ENCODE assay signal across 13 cellular contexts in genomic region chr1:172642970-172643369, GRCh38. TPM values are rescaled to one million over a fixed set of nuclear protein-coding genes. Genes with fewer than 3 reads are reported as not detected.
A peak's percentile ranks its signal among the peaks of the same experiment; 100 is the strongest.
DNase-seq lines count a peak whose midpoint lies in the region; ATAC-seq and TF ChIP-seq lines count a peak whose summit lies in the region.
"Had no signal": no experiment of that assay in that cellular context is flagged by ENCODE, and none has a peak within 500 bp of the region (broad histone marks: within the 10 kb centered on the region; RNA-seq: fewer than 3 reads in every experiment).

No MANE protein-coding gene starts in this region.

- CTCF ChIA-PET in CD4-positive, alpha-beta memory T cell (lab: Charles Lee; ENCODE audit: partially characterized antibody): interaction anchor here (1.0 to 2.0 kb wide), 4 partner anchors 16 to 77 kb away, joined by 3 to 4 read pairs (median 4); partner anchors contain the start of gene FASLG

- no peak for TF ChIP-seq CTCF in RWPE2 (IDR thresholded peaks at IDR 0.05; ENCODE audit: poor library complexity, severe bottlenecking)

- peak overlapping the region in 1 of 2 donors; percentile 22 for H3K4me3 ChIP-seq in CD4-positive, alpha-beta memory T cell (ENCODE audit: low read length in 2 of 2)
- no peak overlapping the region for H3K4me3 ChIP-seq in RWPE2 (ENCODE audit: severe bottlenecking)
- H3K4me3 ChIP-seq: psoas muscle had no signal

- no peak for ATAC-seq in RWPE2 (ENCODE audit: low read depth)
- ATAC-seq in GM21367 (IDR thresholded peaks at IDR 0.05; ENCODE audit: unreplicated experiment): no peak
- ATAC-seq in HG03354 (IDR thresholded peaks at IDR 0.05; ENCODE audit: poor library complexity, severe bottlenecking, unreplicated experiment): no peak
- ATAC-seq: psoas muscle had no signal

- H3K9me3 ChIP-seq in CD4-positive, alpha-beta memory T cell (ENCODE audit: control insufficient read depth in 1 of 2, low read length in 2 of 2): no peaks in the 10 kb centered on the region
- H3K9me3 ChIP-seq in RWPE2 (ENCODE audit: severe bottlenecking): no peaks in the 10 kb centered on the region
- H3K9me3 ChIP-seq: psoas muscle had no signal

- H3K4me1 Mint-ChIP-seq in CD4-positive, alpha-beta memory T cell: peaks cover 71 to 100% (median 91%) of the 10 kb centered on the region in 4 donors
- H3K4me1 Mint-ChIP-seq: brain had no signal

- POLR2A ChIA-PET in CD4-positive, alpha-beta memory T cell (lab: Charles Lee; ENCODE audit: partially characterized antibody): interaction anchor here (0.7 to 4.8 kb wide), 8 partner anchors 10 to 525 kb away, joined by 3 to 28 read pairs (median 6); partner anchors contain the start of gene FASLG

- H3K36me3 Mint-ChIP-seq in CD4-positive, alpha-beta memory T cell: no peaks in the 10 kb centered on the region
- H3K36me3 Mint-ChIP-seq: brain had no signal

- H3K36me3 ChIP-seq in CD4-positive, alpha-beta memory T cell (ENCODE audit: insufficient read depth, low read length): no peaks in the 10 kb centered on the region
- no peaks in the 10 kb centered on the region for H3K36me3 ChIP-seq in RWPE2 (ENCODE audit: low read depth)

- no peaks in the 10 kb centered on the region for H3K27me3 Mint-ChIP-seq in CD4-positive, alpha-beta memory T cell

- H3K4me3 Mint-ChIP-seq in CD4-positive, alpha-beta memory T cell: peak overlapping the region in 7 of 8 donors; percentile 70 to 87 (median 81)
- H3K4me3 Mint-ChIP-seq: brain had no signal

- H3K27ac Mint-ChIP-seq in CD4-positive, alpha-beta memory T cell: peak overlapping the region; percentile 64 to 91 (median 76)
- H3K27ac Mint-ChIP-seq: brain had no signal

- H3K27me3 ChIP-seq in CD4-positive, alpha-beta memory T cell (ENCODE audit: insufficient read depth, low read length): no peaks in the 10 kb centered on the region
- no peaks in the 10 kb centered on the region for H3K27me3 ChIP-seq in RWPE2 (ENCODE audit: insufficient read depth, poor library complexity, severe bottlenecking)

- H3K27ac ChIP-seq in CD4-positive, alpha-beta memory T cell (ENCODE audit: low read depth, low read length): no peak overlapping the region
- H3K27ac ChIP-seq in RWPE2 (ENCODE audit: poor library complexity, severe bottlenecking): peak overlapping the region; percentile 60
- H3K27ac ChIP-seq: psoas muscle had no signal

- no peaks in the 10 kb centered on the region for H3K9me3 Mint-ChIP-seq in CD4-positive, alpha-beta memory T cell
- H3K9me3 Mint-ChIP-seq: brain had no signal

- intact Hi-C loops in CD4-positive, alpha-beta memory T cell (cut with micrococcal nuclease): no loop called here

- peaks cover 83% of the 10 kb centered on the region for H3K4me1 ChIP-seq in CD4-positive, alpha-beta memory T cell (ENCODE audit: insufficient read depth, low read length)
- peaks cover 39% of the 10 kb centered on the region for H3K4me1 ChIP-seq in RWPE2 (ENCODE audit: insufficient read depth, poor library complexity, severe bottlenecking)
- H3K4me1 ChIP-seq: psoas muscle had no signal

- no peak for DNase-seq in CD4-positive, alpha-beta memory T cell
- DNase-seq in EH (ENCODE audit: low read depth) (peak; percentile 27), RWPE2 (ENCODE audit: low spot score) (no peak), fibroblast of gingiva (ENCODE audit: low read depth) (peak; percentile 27), C1 segment of cervical spinal cord (lab: John Stamatoyannopoulos, UW) (no peak)
- DNase-seq in activated naive CD4-positive, alpha-beta T cell (lab: John Stamatoyannopoulos, UW): no peak
- DNase-seq: DMS 273 treated with DMSO at 0.1 percent for 48 hours, midbrain, NCI-H1105, psoas muscle had no signal

RNA-seq across cellular contexts. Expression of gene FASLG, which starts 15.9 kb away (rescaled TPM):
- 1 to 10 TPM; 4.3 to 4.9 TPM for total RNA-seq in CD4-positive, alpha-beta memory T cell
- polyA plus RNA-seq in CD4-positive, alpha-beta memory T cell: 1 to 10 TPM in 1 of 2 donors, under 1 TPM in 1; 0.81 to 2.5 TPM
- polyA plus RNA-seq: psoas muscle had no signal

Comparison
In these comparisons a context has a peak if more than half of its experiments do, and no peak if none do; other contexts are left out.
1. DNase-seq: peak in EH (single experiment) and fibroblast of gingiva (single experiment); none in CD4-positive, alpha-beta memory T cell (0 of 5), RWPE2 (single experiment), activated naive CD4-positive, alpha-beta T cell (0 of 4) and C1 segment of cervical spinal cord (0 of 14).